Comparison of ENCODE assay signal across 11 cellular contexts in the genomic region with DNA sequence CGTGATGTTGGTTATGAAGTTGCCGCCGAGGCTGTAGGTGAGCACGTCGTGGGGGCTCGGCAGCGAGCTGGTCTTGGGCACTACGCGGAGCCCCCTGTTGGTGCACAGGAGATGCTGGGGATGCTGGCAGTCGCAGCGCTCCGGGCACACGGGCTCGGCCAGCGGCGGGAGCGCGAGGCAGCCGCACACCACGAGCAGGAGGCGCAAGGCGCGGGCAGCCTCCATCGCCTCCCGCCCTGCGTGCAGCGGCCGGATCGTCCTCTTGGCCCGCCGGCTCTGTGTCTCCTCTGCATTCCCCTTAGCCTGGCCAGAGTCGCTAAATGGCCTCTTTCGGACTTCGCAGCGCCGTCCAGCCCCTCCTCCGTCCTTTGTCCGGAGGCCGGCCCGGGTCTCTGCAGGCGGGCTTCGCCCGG. TPM values are rescaled to one million over a fixed set of nuclear protein-coding genes. Genes with fewer than 3 reads are reported as not detected.
DNase-seq lines count a peak whose midpoint lies in the region; ATAC-seq and TF ChIP-seq lines count a peak whose summit lies in the region.
"Had no signal": no experiment of that assay in that cellular context is flagged by ENCODE, and none has a peak within 500 bp of the region (broad histone marks: within the 10 kb centered on the region; RNA-seq: fewer than 3 reads in every experiment).

No MANE protein-coding gene starts in this region.

- H3K9ac ChIP-seq in mucosa of rectum (ENCODE audit: low read depth in 1 of 2, low read length in 2 of 2), result peak overlapping the region in 1 of 2 donors; percentile 76

- H3K27ac Mint-ChIP-seq in activated T-cell treated with anti-CD3 and anti-CD28 coated beads, Interleukin-2, amount 50 U/mL, for 72 hours, result peak overlapping the region; percentile 42
- no peak overlapping the region for H3K27ac Mint-ChIP-seq in activated T-cell treated with anti-CD3 and anti-CD28 coated beads, Interleukin-2, amount 50 U/mL, for 24 hours

- peaks cover 72% of the 10 kb centered on the region for H3K27me3 Mint-ChIP-seq in activated T-cell treated with anti-CD3 and anti-CD28 coated beads, Interleukin-2, amount 50 U/mL, for 72 hours (ENCODE audit: low read depth)
- peaks cover 78% of the 10 kb centered on the region for H3K27me3 Mint-ChIP-seq in activated T-cell treated with anti-CD3 and anti-CD28 coated beads, Interleukin-2, amount 50 U/mL, for 24 hours

- intact Hi-C loops in dorsolateral prefrontal cortex (cut with DNase I), result loop anchor here in 1 of 2 donors (10.0 kb wide), 1 partner anchor 147 kb away; no protein-coding TSS in a partner anchor

- H3K4me1 ChIP-seq in mucosa of rectum (ENCODE audit: control insufficient read depth in 2 of 2, insufficient read depth in 2 of 2, low read length in 2 of 2) (peaks cover 18 to 30% of the 10 kb centered on the region in 2 donors), urinary bladder (ENCODE audit: insufficient read depth) (no peaks in the 10 kb centered on the region)

- H3K36me3 ChIP-seq in mucosa of rectum (ENCODE audit: control insufficient read depth in 2 of 2, insufficient read depth in 2 of 2, low read length in 2 of 2), result no peaks in the 10 kb centered on the region
- no peaks in the 10 kb centered on the region for H3K36me3 ChIP-seq in urinary bladder (ENCODE audit: insufficient read depth)

- H3K4me1 Mint-ChIP-seq in activated T-cell treated with anti-CD3 and anti-CD28 coated beads, Interleukin-2, amount 50 U/mL, for 72 hours (ENCODE audit: low read depth), result peaks cover 5% of the 10 kb centered on the region
- H3K4me1 Mint-ChIP-seq in activated T-cell treated with anti-CD3 and anti-CD28 coated beads, Interleukin-2, amount 50 U/mL, for 24 hours (ENCODE audit: low read depth), result peaks cover 12% of the 10 kb centered on the region

- H3K9me3 Mint-ChIP-seq in activated T-cell treated with anti-CD3 and anti-CD28 coated beads, Interleukin-2, amount 50 U/mL, for 72 hours, result no peaks in the 10 kb centered on the region
- no peaks in the 10 kb centered on the region for H3K9me3 Mint-ChIP-seq in activated T-cell treated with anti-CD3 and anti-CD28 coated beads, Interleukin-2, amount 50 U/mL, for 24 hours
- H3K9me3 Mint-ChIP-seq: activated CD4-positive, alpha-beta T cell treated with anti-CD3 and anti-CD28 coated beads, Interleukin-2, amount 10 ng/mL, durations not matched to agents 7 days and 5 days; CD4-positive, alpha-beta memory T cell had no signal

- peak overlapping the region; percentile 62 to 70 for H3K4me3 Mint-ChIP-seq in activated T-cell treated with anti-CD3 and anti-CD28 coated beads, Interleukin-2, amount 50 U/mL, for 72 hours
- H3K4me3 Mint-ChIP-seq in activated T-cell treated with anti-CD3 and anti-CD28 coated beads, Interleukin-2, amount 50 U/mL, for 24 hours, result no peak overlapping the region
- H3K4me3 Mint-ChIP-seq: activated CD4-positive, alpha-beta T cell treated with anti-CD3 and anti-CD28 coated beads, Interleukin-2, amount 10 ng/mL, durations not matched to agents 7 days and 5 days had no signal

- no peak for DNase-seq in activated T-cell treated with anti-CD3 and anti-CD28 coated beads, Interleukin-2, amount 50 U/mL, for 72 hours
- DNase-seq in activated T-cell treated with anti-CD3 and anti-CD28 coated beads, Interleukin-2, amount 50 U/mL, for 24 hours, result no peak
- DNase-seq in dorsolateral prefrontal cortex, result no peak
- no peak for DNase-seq in kidney glomerular epithelial cell (lab: John Stamatoyannopoulos, UW)
- no peak for DNase-seq in NCI-H2029 (lab: John Stamatoyannopoulos, UW)
- DNase-seq: activated CD4-positive, alpha-beta T cell treated with anti-CD3 and anti-CD28 coated beads, Interleukin-2, amount 10 ng/mL, durations not matched to agents 7 days and 5 days; CD4-positive, alpha-beta memory T cell had no signal

- H3K4me3 ChIP-seq in dorsolateral prefrontal cortex (peak overlapping the region; percentile 33 to 74 (median 61)), mucosa of rectum (ENCODE audit: low read length in 2 of 2) (peak overlapping the region; percentile 66 to 77), urinary bladder (ENCODE audit: low read depth, low read length) (peak overlapping the region; percentile 44)
- H3K4me3 ChIP-seq: lung had no signal

- TF ChIP-seq CTCF in dorsolateral prefrontal cortex (IDR thresholded peaks at IDR 0.05 in 54 of 56, conservative IDR thresholded peaks at IDR 0.05 in 2 of 56; ENCODE audit: low read depth in 1 of 56, partially characterized antibody in 56 of 56), result peak in 6 of 56 donors; percentile 5 to 15 (median 13)

- no peaks in the 10 kb centered on the region for H3K36me3 Mint-ChIP-seq in activated T-cell treated with anti-CD3 and anti-CD28 coated beads, Interleukin-2, amount 50 U/mL, for 72 hours (ENCODE audit: insufficient read depth in 2 of 2)
- no peaks in the 10 kb centered on the region for H3K36me3 Mint-ChIP-seq in activated T-cell treated with anti-CD3 and anti-CD28 coated beads, Interleukin-2, amount 50 U/mL, for 24 hours (ENCODE audit: low read depth)
- H3K36me3 Mint-ChIP-seq: CD4-positive, alpha-beta memory T cell had no signal

- H3K27ac ChIP-seq in dorsolateral prefrontal cortex (peak overlapping the region in 37 of 59 donors; percentile 5 to 85 (median 57)), mucosa of rectum (ENCODE audit: low read depth in 2 of 2, low read length in 2 of 2) (peak overlapping the region in 1 of 2 donors; percentile 61), urinary bladder (ENCODE audit: low read depth) (no peak overlapping the region)

- H3K9me3 ChIP-seq in mucosa of rectum (ENCODE audit: control insufficient read depth in 2 of 2, low read length in 2 of 2), result no peaks in the 10 kb centered on the region

- H3K27me3 ChIP-seq in dorsolateral prefrontal cortex, result peaks cover 0 to 42% (median 18%) of the 10 kb centered on the region in 45 donors
- H3K27me3 ChIP-seq in mucosa of rectum (ENCODE audit: control insufficient read depth in 2 of 2, insufficient read depth in 2 of 2, low read length in 2 of 2), result peaks cover 15% of the 10 kb centered on the region in 2 donors

- WGBS in urinary bladder, result under 1% methylated on average over 43 of the region's 43 CpGs

- ATAC-seq in activated T-cell treated with anti-CD3 and anti-CD28 coated beads, Interleukin-2, amount 50 U/mL, for 72 hours (replicated peaks in 1 of 2), result no peak
- no peak for ATAC-seq in HG02798 (IDR thresholded peaks at IDR 0.05; ENCODE audit: poor library complexity, unreplicated experiment)

RNA-seq across cellular contexts. Expression of gene TRIL, which starts 0.3 kb away (rescaled TPM):
- not detected for total RNA-seq in activated T-cell treated with anti-CD3 and anti-CD28 coated beads, Interleukin-2, amount 50 U/mL, for 72 hours
- total RNA-seq in dorsolateral prefrontal cortex (100 to 1,000 TPM in 1 of 120 experiments, 10 to 100 TPM in 118, 1 to 10 TPM in 1; 9.8 to 122 (median 34.1) TPM), urinary bladder (20.4 TPM)
- polyA plus RNA-seq in urinary bladder, result 3.3 TPM
- total RNA-seq: activated CD4-positive, alpha-beta T cell treated with anti-CD3 and anti-CD28 coated beads, Interleukin-2, amount 10 ng/mL, durations not matched to agents 7 days and 5 days; CD4-positive, alpha-beta memory T cell had no signal
- polyA plus RNA-seq: CD4-positive, alpha-beta memory T cell had no signal

Comparison
In these comparisons a context has a peak if more than half of its experiments do, and no peak if none do; other contexts are left out.
1. RNA of gene TRIL, which starts 0.3 kb away (total RNA-seq): 9.8 to 122 TPM in dorsolateral prefrontal cortex and 20.4 TPM in urinary bladder (single experiment); not detected in activated T-cell treated with anti-CD3 and anti-CD28 coated beads, Interleukin-2, amount 50 U/mL, for 72 hours; every median in the first group is over 10 times any median in the second.
2. Peak in every context shown above with its lines, with median percentiles within 50 percentile points of each other: H3K4me3 ChIP-seq.